Comparison of ENCODE assay signal across 26 cellular contexts in the genomic region with DNA sequence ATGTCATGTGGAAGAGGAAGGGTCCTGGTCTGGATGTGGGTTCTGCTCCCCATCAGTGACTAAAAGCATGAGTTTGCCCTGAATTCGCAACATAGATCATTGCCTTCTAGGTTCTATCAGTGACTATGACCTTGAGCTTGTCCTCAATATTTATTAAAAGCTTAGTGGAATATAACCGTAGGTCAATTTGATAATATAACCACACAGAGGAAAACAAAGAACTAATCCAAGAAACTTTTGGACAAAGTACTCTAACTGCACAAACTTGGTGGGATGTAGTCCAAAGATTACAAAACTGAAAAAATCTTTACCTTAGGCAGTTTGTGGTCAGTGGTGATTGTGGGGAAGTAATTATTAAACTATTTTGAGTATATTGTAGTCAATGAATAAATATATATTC.
DNase-seq lines count a peak whose midpoint lies in the region; ATAC-seq, FAIRE-seq and TF ChIP-seq lines count a peak whose summit lies in the region.
"Had no signal": no experiment of that assay in that cellular context is flagged by ENCODE, and none has a peak within 500 bp of the region (broad histone marks: within the 10 kb centered on the region; RNA-seq: fewer than 3 reads in every experiment).

No MANE protein-coding gene starts in this region.

- no peak overlapping the region for H3K23ac ChIP-seq in mesendoderm (ENCODE audit: low read length)

- H3K56ac ChIP-seq in mesendoderm (ENCODE audit: low read length): no peak overlapping the region

- no peak overlapping the region for H3K4ac ChIP-seq in mesendoderm (ENCODE audit: low read depth, low read length)

- DNase-seq in HepG2 (ENCODE audit: low spot score): no peak
- no peak for DNase-seq in left lobe of liver (ENCODE audit: low spot score)
- DNase-seq in mesendoderm: no peak
- no peak for DNase-seq in urothelium cell line (ENCODE audit: low spot score)
- DNase-seq in stimulated activated naive CD4-positive, alpha-beta T cell (lab: John Stamatoyannopoulos, UW): no peak
- DNase-seq: 8988T; ACHN; BE2C; C1 segment of cervical spinal cord; CD4-positive, alpha-beta memory T cell; CD4-positive, CD25-positive, alpha-beta regulatory T cell; CD8-positive, alpha-beta memory T cell; COR-L47; DMS 273 treated with DMSO at 0.1 percent for 48 hours; DMS153; DMS53; DMS79; DND-41; EL; GDM1 had no signal

- no peak for TF ChIP-seq CTCF in liver (IDR thresholded peaks at IDR 0.05; ENCODE audit: low read depth, low read length, missing input control)
- TF ChIP-seq CTCF in HepG2 (CRISPR knock-in tag; IDR thresholded peaks at IDR 0.05): no peak

- POLR2A ChIA-PET in HepG2 (lab: Yijun Ruan, JAX): no interaction called here

- in situ Hi-C loops in HepG2 (cut with HindIII; ENCODE audit: extremely low pct_ligation_motif_present, low pct_unique_long_range_greater_than_20kb): no loop called here

- H3K27ac ChIP-seq in liver (ENCODE audit: low read depth in 1 of 2, low read length in 2 of 2): peak overlapping the region; percentile 71 to 80
- H3K27ac ChIP-seq in HepG2 (ENCODE audit: extremely low read length, insufficient read depth, low read length): no peak overlapping the region
- no peak overlapping the region for H3K27ac ChIP-seq in mesendoderm (ENCODE audit: low read depth, low read length)
- H3K27ac ChIP-seq: BLaER1 had no signal

- no peak overlapping the region for H4K8ac ChIP-seq in mesendoderm (ENCODE audit: low read depth, low read length)

- H3K18ac ChIP-seq in mesendoderm (ENCODE audit: low read length): no peak overlapping the region

- no peak for TF ChIP-seq EP300 in HepG2 (IDR thresholded peaks at IDR 0.05; ENCODE audit: low read depth in 2 of 2, low read length in 2 of 2)
- no peak for TF ChIP-seq EP300 in HepG2 (CRISPR knock-in tag; IDR thresholded peaks at IDR 0.05; ENCODE audit: borderline replicate concordance)

- H3K9me3 ChIP-seq in liver (ENCODE audit: control insufficient read depth in 4 of 4, low read length in 3 of 4) (no peaks in the 10 kb centered on the region), HepG2 (ENCODE audit: low read length) (no peaks in the 10 kb centered on the region)
- H3K9me3 ChIP-seq: BE2C, BLaER1 had no signal

- ATAC-seq in HepG2 (no peak), left lobe of liver (peak; percentile 44), HG03342 (IDR thresholded peaks at IDR 0.05; ENCODE audit: unreplicated experiment) (no peak)
- ATAC-seq: GM12878 had no signal

- H3K9ac ChIP-seq in liver (ENCODE audit: low read depth in 1 of 2, low read length in 2 of 2) (peak overlapping the region in 1 of 2 donors; percentile 8), HepG2 (ENCODE audit: insufficient read depth, low read depth, low read length) (no peak overlapping the region), mesendoderm (ENCODE audit: low read length) (no peak overlapping the region)
- H3K9ac ChIP-seq: BLaER1 had no signal

- H2BK120ac ChIP-seq in mesendoderm (ENCODE audit: low read depth, low read length): peak overlapping the region; percentile 47

- H3K4me1 ChIP-seq in liver (ENCODE audit: control insufficient read depth in 4 of 4, insufficient read depth in 4 of 4, low read length in 3 of 4) (peaks cover 8 to 31% (median 14%) of the 10 kb centered on the region in 4 donors), HepG2 (ENCODE audit: insufficient read depth, low read length) (0 out of 2 replicates have a peak, but pooled peaks cover 6% of the 10 kb centered on the region), mesendoderm (ENCODE audit: control insufficient read depth, low read depth, low read length) (peaks cover 5% of the 10 kb centered on the region)
- H3K4me1 ChIP-seq: BE2C, BLaER1 had no signal

- intact Hi-C loops in HepG2 (cut with micrococcal nuclease; ENCODE audit: unreplicated experiment): no loop called here

- TF ChIP-seq POLR2A in HepG2 (IDR thresholded peaks at IDR 0.05; ENCODE audit: insufficient read depth in 1 of 2, low read depth in 2 of 2, low read length in 2 of 2): no peak

- TF ChIP-seq RAD21 in liver (IDR thresholded peaks at IDR 0.05): peak in 1 of 2 donors; percentile 10
- no peak for TF ChIP-seq RAD21 in HepG2 (CRISPR knock-in tag; IDR thresholded peaks at IDR 0.05)

- H3K79me1 ChIP-seq in mesendoderm (ENCODE audit: low read length): no peaks in the 10 kb centered on the region

- no peaks in the 10 kb centered on the region for H3K79me2 ChIP-seq in HepG2 (ENCODE audit: insufficient read depth, low read length)
- H3K79me2 ChIP-seq in mesendoderm (ENCODE audit: control insufficient read depth, insufficient read depth, low read length): no peaks in the 10 kb centered on the region

- no peak overlapping the region for H2AFZ ChIP-seq in HepG2 (ENCODE audit: low read length)

- H4K20me1 ChIP-seq in HepG2 (ENCODE audit: insufficient read depth, low read length): no peaks in the 10 kb centered on the region
- H4K20me1 ChIP-seq: BLaER1 had no signal

- no peaks in the 10 kb centered on the region for H3K27me3 ChIP-seq in liver (ENCODE audit: control insufficient read depth in 4 of 4, insufficient read depth in 4 of 4, low read length in 3 of 4)
- H3K27me3 ChIP-seq in HepG2 (ENCODE audit: control insufficient read depth in 1 of 2, insufficient read depth in 2 of 2, low read length in 2 of 2): no peaks in the 10 kb centered on the region
- no peaks in the 10 kb centered on the region for H3K27me3 ChIP-seq in mesendoderm (ENCODE audit: insufficient read depth, low read length, poor library complexity)
- H3K27me3 ChIP-seq: BE2C, BLaER1 had no signal

- H3K4me3 ChIP-seq in liver (ENCODE audit: low read depth in 1 of 3, low read length in 3 of 3) (no peak overlapping the region), HepG2 (replicated peaks in 1 of 3; ENCODE audit: insufficient read depth in 1 of 3, low read depth in 2 of 3, low read length in 3 of 3) (no peak overlapping the region), mesendoderm (ENCODE audit: low read length) (no peak overlapping the region)
- H3K4me3 ChIP-seq: BLaER1, GM12878 had no signal

- no peak overlapping the region for H2BK5ac ChIP-seq in mesendoderm (ENCODE audit: low read length)

- no peak overlapping the region for H2BK15ac ChIP-seq in mesendoderm (replicated peaks; ENCODE audit: low read depth)

- 31% methylated on average over 2 of the region's 2 CpGs for WGBS in liver
- whole genome bisulfite sequencing in HepG2 (ENCODE audit: low lambda C conversion rate): 51% methylated on average over 2 of the region's 2 CpGs
- WGBS in mesendoderm (ENCODE audit: extremely low coverage, insufficient coverage, low lambda C conversion rate): no CpG with 5 or more reads among the region's 2 CpGs

- no peak overlapping the region for H4K5ac ChIP-seq in mesendoderm (ENCODE audit: low read length)

- H3K4me2 ChIP-seq in HepG2 (ENCODE audit: low read depth, low read length) (no peak overlapping the region), mesendoderm (ENCODE audit: low read length) (no peak overlapping the region)
- H3K4me2 ChIP-seq: BLaER1 had no signal

- H3K36me3 ChIP-seq in liver (ENCODE audit: control insufficient read depth in 4 of 4, insufficient read depth in 3 of 4, low read depth in 1 of 4, low read length in 3 of 4): no peaks in the 10 kb centered on the region
- no peaks in the 10 kb centered on the region for H3K36me3 ChIP-seq in HepG2 (replicated peaks in 1 of 2; ENCODE audit: control insufficient read depth in 1 of 2, insufficient read depth in 2 of 2, low read length in 2 of 2)
- H3K36me3 ChIP-seq in mesendoderm (ENCODE audit: control insufficient read depth, insufficient read depth, low read length): no peaks in the 10 kb centered on the region
- H3K36me3 ChIP-seq: BE2C, BLaER1 had no signal

- no TSS peak for BruUV-seq in HepG2 (replicated peaks; lab: Mats Ljungman, UMichigan)

- no peak overlapping the region for H2AK5ac ChIP-seq in mesendoderm (ENCODE audit: low read length)

- FAIRE-seq in HepG2 (lab: Jason Lieb, UNC): no peak
- no peak for FAIRE-seq in urothelium cell line (lab: Jason Lieb, UNC)
- FAIRE-seq: GM12878, GM12892, GM18507 had no signal

- CTCF ChIA-PET in HepG2 (lab: Yijun Ruan, JAX; ENCODE audit: low intra/inter-chr PET ratio, low total read pairs): no interaction called here

TF ChIP-seq in liver, 16 proteins besides CTCF, POLR2A, EP300 and RAD21 (continues in another document):
- TF ChIP-seq JUND (IDR thresholded peaks at IDR 0.05): peak in 1 of 2 donors; percentile 9
- TF ChIP-seq FOXA2 (IDR thresholded peaks at IDR 0.05): no peak
- TF ChIP-seq RXRA (IDR thresholded peaks at IDR 0.05): peak in 1 of 2 donors; percentile 64
- TF ChIP-seq SP1 (IDR thresholded peaks at IDR 0.05): no peak
- TF ChIP-seq HNF4G (IDR thresholded peaks at IDR 0.05): no peak
- TF ChIP-seq YY1 (IDR thresholded peaks at IDR 0.05): peak; percentile 4
- no peak for TF ChIP-seq TAF1 (conservative IDR thresholded peaks at IDR 0.05)
- TF ChIP-seq HNF4A (conservative IDR thresholded peaks at IDR 0.05): peak in 1 of 2 donors; percentile 63
- TF ChIP-seq, protein P1, sequence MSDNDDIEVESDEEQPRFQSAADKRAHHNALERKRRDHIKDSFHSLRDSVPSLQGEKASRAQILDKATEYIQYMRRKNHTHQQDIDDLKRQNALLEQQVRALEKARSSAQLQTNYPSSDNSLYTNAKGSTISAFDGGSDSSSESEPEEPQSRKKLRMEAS (IDR thresholded peaks at IDR 0.05): no peak
- no peak for TF ChIP-seq GABPA (IDR thresholded peaks at IDR 0.05 in 1 of 2, conservative IDR thresholded peaks at IDR 0.05 in 1 of 2)

TF ChIP-seq in HepG2, 621 proteins besides CTCF, POLR2A, EP300 and RAD21 (continues in another document):
- TF ChIP-seq, protein P2, sequence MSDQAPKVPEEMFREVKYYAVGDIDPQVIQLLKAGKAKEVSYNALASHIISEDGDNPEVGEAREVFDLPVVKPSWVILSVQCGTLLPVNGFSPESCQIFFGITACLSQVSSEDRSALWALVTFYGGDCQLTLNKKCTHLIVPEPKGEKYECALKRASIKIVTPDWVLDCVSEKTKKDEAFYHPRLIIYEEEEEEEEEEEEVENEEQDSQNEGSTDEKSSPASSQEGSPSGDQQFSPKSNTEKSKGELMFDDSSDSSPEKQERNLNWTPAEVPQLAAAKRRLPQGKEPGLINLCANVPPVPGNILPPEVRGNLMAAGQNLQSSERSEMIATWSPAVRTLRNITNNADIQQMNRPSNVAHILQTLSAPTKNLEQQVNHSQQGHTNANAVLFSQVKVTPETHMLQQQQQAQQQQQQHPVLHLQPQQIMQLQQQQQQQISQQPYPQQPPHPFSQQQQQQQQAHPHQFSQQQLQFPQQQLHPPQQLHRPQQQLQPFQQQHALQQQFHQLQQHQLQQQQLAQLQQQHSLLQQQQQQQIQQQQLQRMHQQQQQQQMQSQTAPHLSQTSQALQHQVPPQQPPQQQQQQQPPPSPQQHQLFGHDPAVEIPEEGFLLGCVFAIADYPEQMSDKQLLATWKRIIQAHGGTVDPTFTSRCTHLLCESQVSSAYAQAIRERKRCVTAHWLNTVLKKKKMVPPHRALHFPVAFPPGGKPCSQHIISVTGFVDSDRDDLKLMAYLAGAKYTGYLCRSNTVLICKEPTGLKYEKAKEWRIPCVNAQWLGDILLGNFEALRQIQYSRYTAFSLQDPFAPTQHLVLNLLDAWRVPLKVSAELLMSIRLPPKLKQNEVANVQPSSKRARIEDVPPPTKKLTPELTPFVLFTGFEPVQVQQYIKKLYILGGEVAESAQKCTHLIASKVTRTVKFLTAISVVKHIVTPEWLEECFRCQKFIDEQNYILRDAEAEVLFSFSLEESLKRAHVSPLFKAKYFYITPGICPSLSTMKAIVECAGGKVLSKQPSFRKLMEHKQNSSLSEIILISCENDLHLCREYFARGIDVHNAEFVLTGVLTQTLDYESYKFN (CRISPR knock-in tag; conservative IDR thresholded peaks at IDR 0.05): no peak

Comparison
In these comparisons a context has a peak if more than half of its experiments do, and no peak if none do; other contexts are left out.
1. H3K27ac ChIP-seq: peak in liver (2 of 2); none in HepG2 (single experiment) and mesendoderm (single experiment).